Comparison of ENCODE assay signal across 1 cellular context in the genomic region with DNA sequence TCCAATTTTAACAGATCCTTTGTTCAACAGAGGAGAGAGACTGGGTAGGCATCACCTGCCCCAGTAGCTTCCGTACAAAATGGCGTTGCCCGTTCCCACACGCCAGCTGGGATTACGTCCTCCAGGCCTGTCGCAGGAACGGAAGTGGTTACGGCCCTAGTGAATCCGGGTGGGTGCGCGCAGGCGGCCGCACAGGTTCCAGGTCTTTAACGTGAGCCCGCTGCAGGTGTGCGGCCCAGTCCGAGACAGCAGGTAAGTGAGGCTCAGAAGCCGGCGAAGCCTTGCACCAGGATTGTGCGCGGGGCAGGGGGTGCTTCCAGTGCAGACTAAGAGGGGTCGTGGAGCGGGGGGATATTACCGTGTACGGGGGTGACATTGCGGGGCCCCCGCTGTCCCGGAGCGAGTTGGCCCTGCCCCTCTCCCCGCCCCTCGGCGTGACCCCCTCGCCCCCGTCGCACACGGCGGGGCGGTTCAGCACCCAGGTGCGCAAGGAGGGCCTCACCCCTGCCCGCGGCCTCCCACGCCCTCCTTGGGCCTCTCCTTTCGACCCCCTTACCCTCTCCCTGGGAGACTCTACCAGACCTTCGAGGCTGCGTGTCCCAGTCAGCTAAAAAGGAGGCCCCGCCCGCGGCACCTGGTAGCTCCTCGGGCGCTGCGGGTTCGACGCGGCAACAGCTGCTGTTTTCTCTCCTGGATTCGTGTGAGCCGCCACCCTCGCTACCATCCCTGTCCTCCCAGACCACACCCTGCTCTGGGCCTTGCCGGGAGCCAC.
TF ChIP-seq lines count a peak whose summit lies in the region.

A gene with protein sequence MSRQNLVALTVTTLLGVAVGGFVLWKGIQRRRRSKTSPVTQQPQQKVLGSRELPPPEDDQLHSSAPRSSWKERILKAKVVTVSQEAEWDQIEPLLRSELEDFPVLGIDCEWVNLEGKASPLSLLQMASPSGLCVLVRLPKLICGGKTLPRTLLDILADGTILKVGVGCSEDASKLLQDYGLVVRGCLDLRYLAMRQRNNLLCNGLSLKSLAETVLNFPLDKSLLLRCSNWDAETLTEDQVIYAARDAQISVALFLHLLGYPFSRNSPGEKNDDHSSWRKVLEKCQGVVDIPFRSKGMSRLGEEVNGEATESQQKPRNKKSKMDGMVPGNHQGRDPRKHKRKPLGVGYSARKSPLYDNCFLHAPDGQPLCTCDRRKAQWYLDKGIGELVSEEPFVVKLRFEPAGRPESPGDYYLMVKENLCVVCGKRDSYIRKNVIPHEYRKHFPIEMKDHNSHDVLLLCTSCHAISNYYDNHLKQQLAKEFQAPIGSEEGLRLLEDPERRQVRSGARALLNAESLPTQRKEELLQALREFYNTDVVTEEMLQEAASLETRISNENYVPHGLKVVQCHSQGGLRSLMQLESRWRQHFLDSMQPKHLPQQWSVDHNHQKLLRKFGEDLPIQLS (plus strand): TSS at position 159 of the 772 bp plus-strand sequence. CDS start 17,973 bp downstream, outside the sequence.

TF ChIP-seq in HEK293, 187 proteins besides CTCF, POLR2A, EP300 and RAD21 (continued from another document and continues in another):
- TF ChIP-seq, protein P1, sequence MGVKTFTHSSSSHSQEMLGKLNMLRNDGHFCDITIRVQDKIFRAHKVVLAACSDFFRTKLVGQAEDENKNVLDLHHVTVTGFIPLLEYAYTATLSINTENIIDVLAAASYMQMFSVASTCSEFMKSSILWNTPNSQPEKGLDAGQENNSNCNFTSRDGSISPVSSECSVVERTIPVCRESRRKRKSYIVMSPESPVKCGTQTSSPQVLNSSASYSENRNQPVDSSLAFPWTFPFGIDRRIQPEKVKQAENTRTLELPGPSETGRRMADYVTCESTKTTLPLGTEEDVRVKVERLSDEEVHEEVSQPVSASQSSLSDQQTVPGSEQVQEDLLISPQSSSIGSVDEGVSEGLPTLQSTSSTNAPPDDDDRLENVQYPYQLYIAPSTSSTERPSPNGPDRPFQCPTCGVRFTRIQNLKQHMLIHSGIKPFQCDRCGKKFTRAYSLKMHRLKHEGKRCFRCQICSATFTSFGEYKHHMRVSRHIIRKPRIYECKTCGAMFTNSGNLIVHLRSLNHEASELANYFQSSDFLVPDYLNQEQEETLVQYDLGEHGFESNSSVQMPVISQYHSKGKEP (tag by site-specific recombination; IDR thresholded peaks at IDR 0.05) = no peak
- TF ChIP-seq ZFP37 (tag by site-specific recombination; IDR thresholded peaks at IDR 0.05) (peak; percentile 96), ZNF174 (tag by site-specific recombination; IDR thresholded peaks at IDR 0.05) (no peak), ZNF626 (tag by site-specific recombination; IDR thresholded peaks at IDR 0.05) (no peak), ZNF266 (tag by site-specific recombination; IDR thresholded peaks at IDR 0.05; ENCODE audit: low read depth) (no peak), ZNF776 (tag by site-specific recombination; IDR thresholded peaks at IDR 0.05; ENCODE audit: borderline replicate concordance) (no peak), ZXDB (tag by site-specific recombination; IDR thresholded peaks at IDR 0.05) (peak; percentile 96), ZNF366 (tag by site-specific recombination; conservative IDR thresholded peaks at IDR 0.05) (no peak), ZNF830 (tag by site-specific recombination; IDR thresholded peaks at IDR 0.05; ENCODE audit: low read depth) (no peak), ZNF114 (tag by site-specific recombination; IDR thresholded peaks at IDR 0.05) (no peak), ZBTB8A (tag by site-specific recombination; IDR thresholded peaks at IDR 0.05) (no peak; the same call in none of the 2 replicates), ZSCAN30 (tag by site-specific recombination; IDR thresholded peaks at IDR 0.05) (peak; percentile 94), ZNF658 (tag by site-specific recombination; IDR thresholded peaks at IDR 0.05) (no peak), ZNF175 (tag by site-specific recombination; IDR thresholded peaks at IDR 0.05) (no peak), ZNF433 (tag by site-specific recombination; IDR thresholded peaks at IDR 0.05; ENCODE audit: low read depth) (no peak), KLF1 (tag by site-specific recombination; IDR thresholded peaks at IDR 0.05) (peak; percentile 90), ZNF660 (tag by site-specific recombination; IDR thresholded peaks at IDR 0.05) (peak; percentile 86), ZIC2 (tag by site-specific recombination; IDR thresholded peaks at IDR 0.05) (peak; percentile 81), ZNF37A (tag by site-specific recombination; IDR thresholded peaks at IDR 0.05) (no peak), ZNF624 (tag by site-specific recombination; IDR thresholded peaks at IDR 0.05) (no peak), ZNF184 (tag by site-specific recombination; IDR thresholded peaks at IDR 0.05) (no peak), ZNF610 (tag by site-specific recombination; IDR thresholded peaks at IDR 0.05; ENCODE audit: borderline replicate concordance) (no peak), HOXA7 (CRISPR knock-in tag; IDR thresholded peaks at IDR 0.05; ENCODE audit: borderline replicate concordance) (no peak), PRDM1 (tag by site-specific recombination; IDR thresholded peaks at IDR 0.05) (no peak), ZNF221 (tag by site-specific recombination; IDR thresholded peaks at IDR 0.05; ENCODE audit: borderline replicate concordance) (no peak), SP7 (tag by site-specific recombination; IDR thresholded peaks at IDR 0.05) (peak; percentile 89), FEZF1 (tag by site-specific recombination; IDR thresholded peaks at IDR 0.05) (no peak), ZNF791 (tag by site-specific recombination; IDR thresholded peaks at IDR 0.05) (no peak), ZBTB17 (tag by site-specific recombination; IDR thresholded peaks at IDR 0.05) (peak; percentile 83), ZNF311 (tag by site-specific recombination; IDR thresholded peaks at IDR 0.05; ENCODE audit: borderline replicate concordance) (no peak), ZNF354C (tag by site-specific recombination; IDR thresholded peaks at IDR 0.05; ENCODE audit: borderline replicate concordance, low read depth) (no peak), ZNF548 (tag by site-specific recombination; IDR thresholded peaks at IDR 0.05) (no peak), ZNF529 (tag by site-specific recombination; IDR thresholded peaks at IDR 0.05; ENCODE audit: insufficient replicate concordance) (no peak), ZNF621 (tag by site-specific recombination; IDR thresholded peaks at IDR 0.05) (no peak)
- TF ChIP-seq, protein P2, sequence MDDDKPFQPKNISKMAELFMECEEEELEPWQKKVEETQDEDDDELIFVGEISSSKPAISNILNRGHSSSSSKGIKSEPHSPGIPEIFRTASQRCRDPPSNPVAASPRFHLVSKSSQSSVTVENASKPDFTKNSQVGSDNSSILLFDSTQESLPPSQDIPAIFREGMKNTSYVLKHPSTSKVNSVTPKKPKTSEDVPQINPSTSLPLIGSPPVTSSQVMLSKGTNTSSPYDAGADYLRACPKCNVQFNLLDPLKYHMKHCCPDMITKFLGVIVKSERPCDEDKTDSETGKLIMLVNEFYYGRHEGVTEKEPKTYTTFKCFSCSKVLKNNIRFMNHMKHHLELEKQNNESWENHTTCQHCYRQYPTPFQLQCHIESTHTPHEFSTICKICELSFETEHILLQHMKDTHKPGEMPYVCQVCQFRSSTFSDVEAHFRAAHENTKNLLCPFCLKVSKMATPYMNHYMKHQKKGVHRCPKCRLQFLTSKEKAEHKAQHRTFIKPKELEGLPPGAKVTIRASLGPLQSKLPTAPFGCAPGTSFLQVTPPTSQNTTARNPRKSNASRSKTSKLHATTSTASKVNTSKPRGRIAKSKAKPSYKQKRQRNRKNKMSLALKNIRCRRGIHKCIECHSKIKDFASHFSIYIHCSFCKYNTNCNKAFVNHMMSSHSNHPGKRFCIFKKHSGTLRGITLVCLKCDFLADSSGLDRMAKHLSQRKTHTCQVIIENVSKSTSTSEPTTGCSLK (tag by site-specific recombination; IDR thresholded peaks at IDR 0.05) = no peak
- TF ChIP-seq, protein P3, sequence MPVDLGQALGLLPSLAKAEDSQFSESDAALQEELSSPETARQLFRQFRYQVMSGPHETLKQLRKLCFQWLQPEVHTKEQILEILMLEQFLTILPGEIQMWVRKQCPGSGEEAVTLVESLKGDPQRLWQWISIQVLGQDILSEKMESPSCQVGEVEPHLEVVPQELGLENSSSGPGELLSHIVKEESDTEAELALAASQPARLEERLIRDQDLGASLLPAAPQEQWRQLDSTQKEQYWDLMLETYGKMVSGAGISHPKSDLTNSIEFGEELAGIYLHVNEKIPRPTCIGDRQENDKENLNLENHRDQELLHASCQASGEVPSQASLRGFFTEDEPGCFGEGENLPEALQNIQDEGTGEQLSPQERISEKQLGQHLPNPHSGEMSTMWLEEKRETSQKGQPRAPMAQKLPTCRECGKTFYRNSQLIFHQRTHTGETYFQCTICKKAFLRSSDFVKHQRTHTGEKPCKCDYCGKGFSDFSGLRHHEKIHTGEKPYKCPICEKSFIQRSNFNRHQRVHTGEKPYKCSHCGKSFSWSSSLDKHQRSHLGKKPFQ (tag by site-specific recombination; IDR thresholded peaks at IDR 0.05) = no peak
- TF ChIP-seq, protein P4, sequence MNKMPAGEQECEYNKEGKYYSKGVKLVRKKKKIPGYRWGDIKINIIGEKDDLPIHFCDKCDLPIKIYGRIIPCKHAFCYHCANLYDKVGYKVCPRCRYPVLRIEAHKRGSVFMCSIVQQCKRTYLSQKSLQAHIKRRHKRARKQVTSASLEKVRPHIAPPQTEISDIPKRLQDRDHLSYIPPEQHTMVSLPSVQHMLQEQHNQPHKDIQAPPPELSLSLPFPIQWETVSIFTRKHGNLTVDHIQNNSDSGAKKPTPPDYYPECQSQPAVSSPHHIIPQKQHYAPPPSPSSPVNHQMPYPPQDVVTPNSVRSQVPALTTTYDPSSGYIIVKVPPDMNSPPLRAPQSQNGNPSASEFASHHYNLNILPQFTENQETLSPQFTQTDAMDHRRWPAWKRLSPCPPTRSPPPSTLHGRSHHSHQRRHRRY (tag by site-specific recombination; IDR thresholded peaks at IDR 0.05) = 0 out of 2 replicates have a peak, but pooled peaks have one; percentile 15
- TF ChIP-seq, protein P5, sequence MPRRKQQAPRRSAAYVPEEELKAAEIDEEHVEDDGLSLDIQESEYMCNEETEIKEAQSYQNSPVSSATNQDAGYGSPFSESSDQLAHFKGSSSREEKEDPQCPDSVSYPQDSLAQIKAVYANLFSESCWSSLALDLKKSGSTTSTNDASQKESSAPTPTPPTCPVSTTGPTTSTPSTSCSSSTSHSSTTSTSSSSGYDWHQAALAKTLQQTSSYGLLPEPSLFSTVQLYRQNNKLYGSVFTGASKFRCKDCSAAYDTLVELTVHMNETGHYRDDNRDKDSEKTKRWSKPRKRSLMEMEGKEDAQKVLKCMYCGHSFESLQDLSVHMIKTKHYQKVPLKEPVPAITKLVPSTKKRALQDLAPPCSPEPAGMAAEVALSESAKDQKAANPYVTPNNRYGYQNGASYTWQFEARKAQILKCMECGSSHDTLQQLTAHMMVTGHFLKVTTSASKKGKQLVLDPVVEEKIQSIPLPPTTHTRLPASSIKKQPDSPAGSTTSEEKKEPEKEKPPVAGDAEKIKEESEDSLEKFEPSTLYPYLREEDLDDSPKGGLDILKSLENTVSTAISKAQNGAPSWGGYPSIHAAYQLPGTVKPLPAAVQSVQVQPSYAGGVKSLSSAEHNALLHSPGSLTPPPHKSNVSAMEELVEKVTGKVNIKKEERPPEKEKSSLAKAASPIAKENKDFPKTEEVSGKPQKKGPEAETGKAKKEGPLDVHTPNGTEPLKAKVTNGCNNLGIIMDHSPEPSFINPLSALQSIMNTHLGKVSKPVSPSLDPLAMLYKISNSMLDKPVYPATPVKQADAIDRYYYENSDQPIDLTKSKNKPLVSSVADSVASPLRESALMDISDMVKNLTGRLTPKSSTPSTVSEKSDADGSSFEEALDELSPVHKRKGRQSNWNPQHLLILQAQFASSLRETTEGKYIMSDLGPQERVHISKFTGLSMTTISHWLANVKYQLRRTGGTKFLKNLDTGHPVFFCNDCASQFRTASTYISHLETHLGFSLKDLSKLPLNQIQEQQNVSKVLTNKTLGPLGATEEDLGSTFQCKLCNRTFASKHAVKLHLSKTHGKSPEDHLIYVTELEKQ (tag by site-specific recombination; IDR thresholded peaks at IDR 0.05; ENCODE audit: borderline replicate concordance) = peak; percentile 40; the same call in 1 of the 2 replicates
- TF ChIP-seq, protein P6, sequence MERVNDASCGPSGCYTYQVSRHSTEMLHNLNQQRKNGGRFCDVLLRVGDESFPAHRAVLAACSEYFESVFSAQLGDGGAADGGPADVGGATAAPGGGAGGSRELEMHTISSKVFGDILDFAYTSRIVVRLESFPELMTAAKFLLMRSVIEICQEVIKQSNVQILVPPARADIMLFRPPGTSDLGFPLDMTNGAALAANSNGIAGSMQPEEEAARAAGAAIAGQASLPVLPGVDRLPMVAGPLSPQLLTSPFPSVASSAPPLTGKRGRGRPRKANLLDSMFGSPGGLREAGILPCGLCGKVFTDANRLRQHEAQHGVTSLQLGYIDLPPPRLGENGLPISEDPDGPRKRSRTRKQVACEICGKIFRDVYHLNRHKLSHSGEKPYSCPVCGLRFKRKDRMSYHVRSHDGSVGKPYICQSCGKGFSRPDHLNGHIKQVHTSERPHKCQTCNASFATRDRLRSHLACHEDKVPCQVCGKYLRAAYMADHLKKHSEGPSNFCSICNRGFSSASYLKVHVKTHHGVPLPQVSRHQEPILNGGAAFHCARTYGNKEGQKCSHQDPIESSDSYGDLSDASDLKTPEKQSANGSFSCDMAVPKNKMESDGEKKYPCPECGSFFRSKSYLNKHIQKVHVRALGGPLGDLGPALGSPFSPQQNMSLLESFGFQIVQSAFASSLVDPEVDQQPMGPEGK (tag by site-specific recombination; IDR thresholded peaks at IDR 0.05) = peak; percentile 96
- TF ChIP-seq, protein P7, sequence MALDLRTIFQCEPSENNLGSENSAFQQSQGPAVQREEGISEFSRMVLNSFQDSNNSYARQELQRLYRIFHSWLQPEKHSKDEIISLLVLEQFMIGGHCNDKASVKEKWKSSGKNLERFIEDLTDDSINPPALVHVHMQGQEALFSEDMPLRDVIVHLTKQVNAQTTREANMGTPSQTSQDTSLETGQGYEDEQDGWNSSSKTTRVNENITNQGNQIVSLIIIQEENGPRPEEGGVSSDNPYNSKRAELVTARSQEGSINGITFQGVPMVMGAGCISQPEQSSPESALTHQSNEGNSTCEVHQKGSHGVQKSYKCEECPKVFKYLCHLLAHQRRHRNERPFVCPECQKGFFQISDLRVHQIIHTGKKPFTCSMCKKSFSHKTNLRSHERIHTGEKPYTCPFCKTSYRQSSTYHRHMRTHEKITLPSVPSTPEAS (tag by site-specific recombination; IDR thresholded peaks at IDR 0.05) = peak; percentile 49; the same call in 1 of the 2 replicates
- TF ChIP-seq, protein P8, sequence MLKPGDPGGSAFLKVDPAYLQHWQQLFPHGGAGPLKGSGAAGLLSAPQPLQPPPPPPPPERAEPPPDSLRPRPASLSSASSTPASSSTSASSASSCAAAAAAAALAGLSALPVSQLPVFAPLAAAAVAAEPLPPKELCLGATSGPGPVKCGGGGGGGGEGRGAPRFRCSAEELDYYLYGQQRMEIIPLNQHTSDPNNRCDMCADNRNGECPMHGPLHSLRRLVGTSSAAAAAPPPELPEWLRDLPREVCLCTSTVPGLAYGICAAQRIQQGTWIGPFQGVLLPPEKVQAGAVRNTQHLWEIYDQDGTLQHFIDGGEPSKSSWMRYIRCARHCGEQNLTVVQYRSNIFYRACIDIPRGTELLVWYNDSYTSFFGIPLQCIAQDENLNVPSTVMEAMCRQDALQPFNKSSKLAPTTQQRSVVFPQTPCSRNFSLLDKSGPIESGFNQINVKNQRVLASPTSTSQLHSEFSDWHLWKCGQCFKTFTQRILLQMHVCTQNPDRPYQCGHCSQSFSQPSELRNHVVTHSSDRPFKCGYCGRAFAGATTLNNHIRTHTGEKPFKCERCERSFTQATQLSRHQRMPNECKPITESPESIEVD (tag by site-specific recombination; IDR thresholded peaks at IDR 0.05) = no peak
